ENCODE assay signal across 8 cellular contexts in the genomic region with DNA sequence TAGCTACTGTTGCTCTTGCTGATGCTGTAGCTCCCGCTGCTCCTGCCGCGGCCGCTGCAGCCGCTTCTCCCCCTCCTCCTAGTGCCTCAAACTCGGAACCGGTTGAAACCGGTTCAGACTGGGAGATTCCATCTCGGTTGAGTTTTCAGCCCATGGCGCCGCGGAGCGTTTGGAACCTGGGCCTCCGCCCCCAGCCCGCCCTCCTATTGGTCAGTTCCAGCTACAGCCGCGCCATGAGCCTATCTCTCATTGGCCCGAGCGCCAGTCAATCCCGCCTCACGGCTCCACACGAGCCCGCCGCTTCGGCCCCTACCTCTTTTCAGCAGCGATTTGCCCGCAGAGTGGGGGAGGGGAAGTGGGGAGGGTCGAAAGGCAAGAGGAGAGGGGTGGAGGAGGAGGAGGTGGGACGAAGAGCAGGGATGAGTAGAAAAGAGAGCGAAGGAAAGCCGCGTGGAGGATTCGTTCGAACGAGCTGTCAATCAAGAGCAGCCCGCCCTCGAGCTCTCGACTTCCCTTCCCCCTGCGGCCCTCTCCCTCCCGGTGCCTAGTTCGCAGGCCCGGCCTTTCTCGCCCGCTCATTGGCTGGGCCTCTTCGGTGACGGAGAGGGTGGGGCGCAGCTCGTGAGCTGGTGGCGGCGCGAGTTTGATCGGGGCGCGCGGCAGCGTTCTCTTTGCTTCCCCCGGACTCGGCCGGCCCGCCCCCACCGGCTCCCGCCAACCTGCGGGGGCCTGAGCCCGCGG. TPM values are rescaled to one million over a fixed set of nuclear protein-coding genes. Genes with fewer than 3 reads are reported as not detected.
A peak's percentile ranks its signal among the peaks of the same experiment; 100 is the strongest.
DNase-seq lines count a peak whose midpoint lies in the region; ATAC-seq and TF ChIP-seq lines count a peak whose summit lies in the region.

TSS of gene XPO1 (minus strand) at position 178 of the 741 bp plus-strand sequence. CDS start 4,459 bp downstream, outside the sequence.

- peak within 1 kb of the TSS; percentile 100 for H3K27ac Mint-ChIP-seq in T-helper 2 cell treated with Interferon-gamma antibody and Interleukin-4, amounts not matched to agents 5 μg/mL and 100 μg/mL, for 36 hours

- H3K36me3 Mint-ChIP-seq in T-helper 2 cell treated with Interferon-gamma antibody and Interleukin-4, amounts not matched to agents 5 μg/mL and 100 μg/mL, for 36 hours (ENCODE audit: low read depth): peaks cover 17% of the 10 kb centered on the region

- peak within 1 kb of the TSS; percentile 96 to 98 for H3K27ac ChIP-seq in ascending aorta
- peak within 1 kb of the TSS; percentile 99 for H3K27ac ChIP-seq in right cardiac atrium (ENCODE audit: low read length)
- H3K27ac ChIP-seq in vagina: peak within 1 kb of the TSS; percentile 99

- no peaks in the 10 kb centered on the region for H3K27me3 ChIP-seq in ascending aorta
- H3K27me3 ChIP-seq in right cardiac atrium (ENCODE audit: control insufficient read depth, insufficient read depth): no peaks in the 10 kb centered on the region
- H3K27me3 ChIP-seq in vagina: no peaks in the 10 kb centered on the region

- DNase-seq in NCI-H1930 (lab: John Stamatoyannopoulos, UW) (peak; percentile 100), ascending aorta (ENCODE audit: low spot score in 2 of 2) (peak; percentile 97 to 99), right cardiac atrium (peak; percentile 99 to 100 (median 100)), putamen (ENCODE audit: low spot score) (peak; percentile 99), vagina (ENCODE audit: extremely low spot score in 2 of 2) (peak; percentile 99 to 100)
- DNase-seq in T-helper 2 cell treated with Interferon-gamma antibody and Interleukin-4, amounts not matched to agents 5 μg/mL and 100 μg/mL, for 36 hours (ENCODE audit: low spot score): peak; percentile 99

- intact Hi-C loops in ascending aorta (cut with DNase I) (loop anchor here (1.0 to 5.0 kb wide), 9 partner anchors 67 to 1166 kb away; partner anchors contain the start of genes B3GNT2, CCT4, EHBP1 and FAM161A), right cardiac atrium (cut with DNase I) (loop anchor here in 3 of 4 donors (5.0 to 10.0 kb wide), 3 partner anchors 126 to 236 kb away; no protein-coding TSS in a partner anchor), vagina (cut with DNase I) (loop anchor here (5.0 kb wide), 1 partner anchor 66 kb away; the partner anchor contains the start of gene USP34)

- TF ChIP-seq CTCF in ascending aorta (IDR thresholded peaks at IDR 0.05) (no peak), vagina (IDR thresholded peaks at IDR 0.05) (no peak)

- peak in 1 of 2 donors; percentile 94 for TF ChIP-seq POLR2A in vagina (IDR thresholded peaks at IDR 0.05)

- H3K4me3 Mint-ChIP-seq in T-helper 2 cell treated with Interferon-gamma antibody and Interleukin-4, amounts not matched to agents 5 μg/mL and 100 μg/mL, for 36 hours: peak within 1 kb of the TSS; percentile 95

- WGBS in right cardiac atrium: under 1% methylated on average over 65 of the region's 65 CpGs

- H3K36me3 ChIP-seq in ascending aorta: no peaks in the 10 kb centered on the region
- H3K36me3 ChIP-seq in vagina: no peaks in the 10 kb centered on the region

- H3K4me1 ChIP-seq in ascending aorta (peaks cover 0 to 16% of the 10 kb centered on the region in 2 donors), right cardiac atrium (ENCODE audit: control insufficient read depth, insufficient read depth, low read length) (peaks cover 2% of the 10 kb centered on the region), vagina (peaks cover 36% of the 10 kb centered on the region)

- H3K9me3 ChIP-seq in ascending aorta (no peaks in the 10 kb centered on the region), right cardiac atrium (ENCODE audit: control insufficient read depth, low read length) (no peaks in the 10 kb centered on the region), vagina (no peaks in the 10 kb centered on the region)

- peak; percentile 85 for ATAC-seq in GM18502 (IDR thresholded peaks at IDR 0.05; ENCODE audit: poor library complexity, unreplicated experiment)
- peak; percentile 84 for ATAC-seq in HG02970 (IDR thresholded peaks at IDR 0.05; ENCODE audit: low FRiP score, unreplicated experiment)
- ATAC-seq in right cardiac atrium: peak; percentile 96

- H3K9me3 Mint-ChIP-seq in T-helper 2 cell treated with Interferon-gamma antibody and Interleukin-4, amounts not matched to agents 5 μg/mL and 100 μg/mL, for 36 hours: no peaks in the 10 kb centered on the region

- H3K4me3 ChIP-seq in ascending aorta: peak within 1 kb of the TSS; percentile 86 to 98
- H3K4me3 ChIP-seq in right cardiac atrium (ENCODE audit: low read length): peak within 1 kb of the TSS; percentile 99
- H3K4me3 ChIP-seq in vagina: peak within 1 kb of the TSS; percentile 66 to 90

- peaks cover 29% of the 10 kb centered on the region for H3K4me1 Mint-ChIP-seq in T-helper 2 cell treated with Interferon-gamma antibody and Interleukin-4, amounts not matched to agents 5 μg/mL and 100 μg/mL, for 36 hours (ENCODE audit: low read depth)

- H3K27me3 Mint-ChIP-seq in T-helper 2 cell treated with Interferon-gamma antibody and Interleukin-4, amounts not matched to agents 5 μg/mL and 100 μg/mL, for 36 hours (ENCODE audit: low read depth): peaks cover 6% of the 10 kb centered on the region

RNA-seq across cellular contexts. Expression of gene XPO1, which starts in this region (rescaled TPM):
- 47.9 TPM for total RNA-seq in ascending aorta
- total RNA-seq in right cardiac atrium: 10 to 100 TPM; 53.7 to 81.7 (median 62.2) TPM
- 38.5 TPM for polyA plus RNA-seq in right cardiac atrium
- total RNA-seq in vagina: 89.1 TPM

Comparison
In these comparisons a context has a peak if more than half of its experiments do, and no peak if none do; other contexts are left out.
1. Peak in every context shown above with its lines: DNase-seq, ATAC-seq, H3K4me3 ChIP-seq and H3K27ac ChIP-seq.